Comparison of ENCODE assay signal across 10 cellular contexts in genomic region chrX:5681159-5681558, GRCh38.
DNase-seq lines count a peak whose midpoint lies in the region; ATAC-seq and TF ChIP-seq lines count a peak whose summit lies in the region.
"Had no signal": no experiment of that assay in that cellular context is flagged by ENCODE, and none has a peak within 500 bp of the region (broad histone marks: within the 10 kb centered on the region; RNA-seq: fewer than 3 reads in every experiment).

No MANE protein-coding gene starts in this region.

- peak; percentile 9 for DNase-seq in AG10803 (ENCODE audit: low read depth)
- DNase-seq in NCI-H526 treated with DMSO at 0.1 percent for 48 hours (lab: John Stamatoyannopoulos, UW), result peak; percentile 29
- DNase-seq in fibroblast of mammary gland (ENCODE audit: low read depth), result peak; percentile 0
- DNase-seq in stimulated activated CD4-positive, alpha-beta T cell treated with anti-CD3 and anti-CD28 coated beads, Interleukin-4, amount 100 ng/mL, for 1 hour, result no peak
- DNase-seq in T1000 (lab: John Stamatoyannopoulos, UW), result no peak
- no peak for DNase-seq in DMS79 treated with DMSO at 0.1 percent for 48 hours (lab: John Stamatoyannopoulos, UW)
- DNase-seq: anterior cingulate cortex, NCI-H524 treated with DMSO at 0.1 percent for 48 hours had no signal

- ATAC-seq in GM19438 (IDR thresholded peaks at IDR 0.05; ENCODE audit: low read depth, unreplicated experiment), result peak; percentile 65
- ATAC-seq in HG03159 (IDR thresholded peaks at IDR 0.05; ENCODE audit: unreplicated experiment), result no peak

- TF ChIP-seq CTCF in AG10803 (conservative IDR thresholded peaks at IDR 0.05; ENCODE audit: low read length) (peak; percentile 27; the same call in 1 of the 2 replicates), fibroblast of mammary gland (conservative IDR thresholded peaks at IDR 0.05; ENCODE audit: control insufficient read depth, insufficient read depth, low read depth, low read length) (no peak)

- no peak overlapping the region for H3K4me3 ChIP-seq in AG10803 (ENCODE audit: low read length)
- H3K4me3 ChIP-seq in fibroblast of mammary gland (ENCODE audit: control insufficient read depth, low read depth, low read length), result no peak overlapping the region

Comparison
In these comparisons a context has a peak if more than half of its experiments do, and no peak if none do; other contexts are left out.
1. DNase-seq: peak in AG10803 (single experiment), NCI-H526 treated with DMSO at 0.1 percent for 48 hours (single experiment) and fibroblast of mammary gland (single experiment); none in stimulated activated CD4-positive, alpha-beta T cell treated with anti-CD3 and anti-CD28 coated beads, Interleukin-4, amount 100 ng/mL, for 1 hour (single experiment), T1000 (single experiment) and DMS79 treated with DMSO at 0.1 percent for 48 hours (single experiment).